ENCODE assay signal across 26 cellular contexts in the genomic region with DNA sequence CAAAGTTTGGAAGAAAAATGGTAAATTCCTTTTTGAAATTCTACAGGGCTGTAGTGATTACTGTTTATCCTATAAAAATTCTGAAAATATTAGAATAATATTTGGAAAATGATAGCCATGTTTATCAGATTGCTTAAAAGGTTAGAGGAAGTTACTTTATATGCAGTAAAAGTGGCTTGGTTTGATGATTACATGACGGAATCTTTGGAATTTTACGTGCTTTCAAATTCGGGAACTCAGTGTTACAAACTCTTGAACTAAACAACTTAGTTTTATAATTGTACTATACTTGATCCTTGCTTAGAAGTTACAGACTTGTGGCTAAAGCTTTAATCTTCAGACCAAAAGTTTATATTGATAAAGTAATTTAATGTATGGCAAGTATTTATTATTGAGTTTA. TPM values are rescaled to one million over a fixed set of nuclear protein-coding genes. Genes with fewer than 3 reads are reported as not detected.
DNase-seq lines count a peak whose midpoint lies in the region; ATAC-seq and TF ChIP-seq lines count a peak whose summit lies in the region.
"Had no signal": no experiment of that assay in that cellular context is flagged by ENCODE, and none has a peak within 500 bp of the region (broad histone marks: within the 10 kb centered on the region; RNA-seq: fewer than 3 reads in every experiment).

No MANE protein-coding gene starts in this region.

- H3K4me3 ChIP-seq in GM23338 (no peak overlapping the region), SK-N-MC (peak overlapping the region; percentile 19; the same call in 1 of the 2 replicates), fibroblast of villous mesenchyme (ENCODE audit: low read depth, low read length) (no peak overlapping the region), smooth muscle cell (no peak overlapping the region)
- H3K4me3 ChIP-seq: BLaER1, SJSA1 had no signal

- no peaks in the 10 kb centered on the region for H3K9me2 ChIP-seq in GM23338 (ENCODE audit: insufficient read depth)

- H4K20me1 ChIP-seq in GM23338 (replicated peaks; ENCODE audit: insufficient read depth): no peaks in the 10 kb centered on the region
- H4K20me1 ChIP-seq in smooth muscle cell (ENCODE audit: low read depth): no peaks in the 10 kb centered on the region
- H4K20me1 ChIP-seq: BLaER1 had no signal

- POLR2A ChIA-PET in activated CD4-positive, alpha-beta T cell treated with anti-CD3 and anti-CD28 coated beads, Interleukin-2, amount 10 ng/mL, durations not matched to agents 7 days and 5 days (lab: Charles Lee): no interaction called here

- DNase-seq in GM23338 (ENCODE audit: low spot score) (peak; percentile 12), SK-N-MC (ENCODE audit: low read depth, low spot score) (no peak), fibroblast of villous mesenchyme (ENCODE audit: low read depth) (peak; percentile 87), smooth muscle cell (lab: John Stamatoyannopoulos, UW; ENCODE audit: unreplicated experiment) (no peak), DMS53 (lab: John Stamatoyannopoulos, UW) (no peak), NCI-H1092 treated with DMSO at 0.1 percent for 48 hours (lab: John Stamatoyannopoulos, UW) (no peak)
- DNase-seq in activated CD4-positive, alpha-beta T cell treated with anti-CD3 and anti-CD28 coated beads, Interleukin-2, amount 10 ng/mL, durations not matched to agents 7 days and 5 days: no peak
- DNase-seq: ACHN; CD4-positive, alpha-beta T cell; COR-L47; DND-41; KG1; MV-4-11; NCI-H1694; NCI-H2081; NCI-H2171; NCI-H526 treated with DMSO at 0.1 percent for 48 hours; OCI-M1 had no signal

- H3K9ac ChIP-seq in SK-N-MC (ENCODE audit: insufficient read length) (no peak overlapping the region), smooth muscle cell (ENCODE audit: low read depth) (no peak overlapping the region)
- H3K9ac ChIP-seq: BLaER1 had no signal

- no peaks in the 10 kb centered on the region for H3K36me3 Mint-ChIP-seq in GM23338 (ENCODE audit: low read depth)
- H3K36me3 Mint-ChIP-seq in activated CD4-positive, alpha-beta T cell treated with anti-CD3 and anti-CD28 coated beads, Interleukin-2, amount 10 ng/mL, durations not matched to agents 7 days and 5 days (ENCODE audit: low read depth): no peaks in the 10 kb centered on the region

- H3K4me1 ChIP-seq in GM23338 (ENCODE audit: insufficient read depth): no peaks in the 10 kb centered on the region
- H3K4me1 ChIP-seq in smooth muscle cell (ENCODE audit: low read depth): peaks cover 12% of the 10 kb centered on the region
- H3K4me1 ChIP-seq: BLaER1 had no signal

- TF ChIP-seq CTCF in GM23338 (conservative IDR thresholded peaks at IDR 0.05; ENCODE audit: low read depth in 2 of 2): no peak
- no peak for TF ChIP-seq CTCF in fibroblast of villous mesenchyme (IDR thresholded peaks at IDR 0.05; ENCODE audit: insufficient read depth, low read depth, low read length)
- TF ChIP-seq CTCF in smooth muscle cell (IDR thresholded peaks at IDR 0.05; ENCODE audit: borderline replicate concordance, insufficient read depth, poor library complexity, severe bottlenecking): no peak

- CTCF ChIA-PET in activated CD4-positive, alpha-beta T cell treated with anti-CD3 and anti-CD28 coated beads, Interleukin-2, amount 10 ng/mL, durations not matched to agents 7 days and 5 days (lab: Charles Lee): no interaction called here

- no peaks in the 10 kb centered on the region for H3K36me3 ChIP-seq in GM23338 (ENCODE audit: insufficient read depth)
- H3K36me3 ChIP-seq in SK-N-MC (ENCODE audit: insufficient read depth, low read length): no peaks in the 10 kb centered on the region
- H3K36me3 ChIP-seq in smooth muscle cell (ENCODE audit: low read depth): peaks cover 7% of the 10 kb centered on the region
- H3K36me3 ChIP-seq: BLaER1, SJSA1 had no signal

- H3K27ac ChIP-seq in GM23338 (ENCODE audit: low read depth) (no peak overlapping the region), SK-N-MC (peak overlapping the region; percentile 37; the same call in 1 of the 2 replicates), smooth muscle cell (ENCODE audit: low read depth) (no peak overlapping the region)
- H3K27ac ChIP-seq: BLaER1, HL-60, SJSA1 had no signal

- 38% methylated on average over 3 of the region's 3 CpGs for WGBS in smooth muscle cell (ENCODE audit: low lambda C conversion rate)

- no peak overlapping the region for H3K4me2 ChIP-seq in GM23338
- peak overlapping the region; percentile 42 for H3K4me2 ChIP-seq in smooth muscle cell
- H3K4me2 ChIP-seq: BLaER1 had no signal

- no peak overlapping the region for H3K4me3 Mint-ChIP-seq in GM23338
- H3K4me3 Mint-ChIP-seq in activated CD4-positive, alpha-beta T cell treated with anti-CD3 and anti-CD28 coated beads, Interleukin-2, amount 10 ng/mL, durations not matched to agents 7 days and 5 days: no peak overlapping the region
- H3K4me3 Mint-ChIP-seq: CD4-positive, alpha-beta T cell had no signal

- H2AFZ ChIP-seq in GM23338 (no peak overlapping the region), smooth muscle cell (ENCODE audit: low read depth) (no peak overlapping the region)

- no peaks in the 10 kb centered on the region for H3K9me3 Mint-ChIP-seq in GM23338
- H3K9me3 Mint-ChIP-seq in activated CD4-positive, alpha-beta T cell treated with anti-CD3 and anti-CD28 coated beads, Interleukin-2, amount 10 ng/mL, durations not matched to agents 7 days and 5 days: no peaks in the 10 kb centered on the region

- H3K27ac Mint-ChIP-seq in GM23338: no peak overlapping the region
- H3K27ac Mint-ChIP-seq in activated CD4-positive, alpha-beta T cell treated with anti-CD3 and anti-CD28 coated beads, Interleukin-2, amount 10 ng/mL, durations not matched to agents 7 days and 5 days: no peak overlapping the region
- H3K27ac Mint-ChIP-seq: CD4-positive, alpha-beta T cell had no signal

- H3K9me3 ChIP-seq in SK-N-MC (ENCODE audit: low read depth, low read length) (peaks cover 5% of the 10 kb centered on the region; the same call in 1 of the 2 replicates), smooth muscle cell (replicated peaks; ENCODE audit: low read depth) (peaks cover 7% of the 10 kb centered on the region)
- H3K9me3 ChIP-seq: BLaER1, SJSA1 had no signal

- ATAC-seq in GM23338 (no peak), GM19351 (IDR thresholded peaks at IDR 0.05; ENCODE audit: unreplicated experiment) (no peak)
- ATAC-seq: Right ventricle myocardium inferior had no signal

- no peaks in the 10 kb centered on the region for H3K27me3 ChIP-seq in GM23338 (ENCODE audit: insufficient read depth)
- H3K27me3 ChIP-seq in smooth muscle cell (ENCODE audit: low read depth): no peaks in the 10 kb centered on the region
- H3K27me3 ChIP-seq: BLaER1, SJSA1 had no signal

- no peaks in the 10 kb centered on the region for H3K4me1 Mint-ChIP-seq in GM23338
- H3K4me1 Mint-ChIP-seq in activated CD4-positive, alpha-beta T cell treated with anti-CD3 and anti-CD28 coated beads, Interleukin-2, amount 10 ng/mL, durations not matched to agents 7 days and 5 days: no peaks in the 10 kb centered on the region

- no peaks in the 10 kb centered on the region for H3F3A ChIP-seq in GM23338 (replicated peaks; ENCODE audit: low read depth)
- H3F3A ChIP-seq in smooth muscle cell (ENCODE audit: low read depth): no peaks in the 10 kb centered on the region

- H3K79me2 ChIP-seq in GM23338 (replicated peaks; ENCODE audit: insufficient read depth) (no peaks in the 10 kb centered on the region), smooth muscle cell (ENCODE audit: low read depth) (no peaks in the 10 kb centered on the region)

- H3K27me3 Mint-ChIP-seq in GM23338 (ENCODE audit: insufficient read depth, low read depth, poor library complexity): no peaks in the 10 kb centered on the region
- H3K27me3 Mint-ChIP-seq in activated CD4-positive, alpha-beta T cell treated with anti-CD3 and anti-CD28 coated beads, Interleukin-2, amount 10 ng/mL, durations not matched to agents 7 days and 5 days: no peaks in the 10 kb centered on the region
- H3K27me3 Mint-ChIP-seq: CD4-positive, alpha-beta T cell had no signal

TF ChIP-seq in GM23338, 12 proteins besides CTCF, POLR2A, EP300 and RAD21:
- TF ChIP-seq CREB1 (CRISPR knock-in tag; IDR thresholded peaks at IDR 0.05; ENCODE audit: low read depth) (no peak), ZNF331 (CRISPR knock-in tag; IDR thresholded peaks at IDR 0.05; ENCODE audit: low read depth) (no peak), NANOG (IDR thresholded peaks at IDR 0.05; ENCODE audit: borderline replicate concordance) (no peak), POLR2AphosphoS5 (IDR thresholded peaks at IDR 0.05; ENCODE audit: low read depth) (no peak)
TF ChIP-seq in GM23338: peak in this region for 0.

RNA-seq across cellular contexts. Expression of a gene that starts 43.5 kb away (rescaled TPM):
- not detected in 2 replicates for total RNA-seq in GM23338 (2014; rRNA removed; shearing (Covaris generic))
- polyA plus RNA-seq in GM23338 (2016; fragmentation: Nextera tagmentation; extraction: Ambion mirVana) (not detected in 2 replicates), smooth muscle cell (not detected in 2 replicates)
- total RNA-seq in fibroblast of villous mesenchyme (under 0.01 TPM in 2 replicates), smooth muscle cell (not detected in 2 replicates)
- not detected for total RNA-seq in activated CD4-positive, alpha-beta T cell treated with anti-CD3 and anti-CD28 coated beads, Interleukin-2, amount 10 ng/mL, durations not matched to agents 7 days and 5 days
- total RNA-seq: CD4-positive, alpha-beta T cell; G401; HT1080; M059J; Right ventricle myocardium inferior; SJSA1 had no signal

Comparison
In these comparisons a context has a peak if more than half of its experiments do, and no peak if none do; other contexts are left out.
1. DNase-seq: peak in GM23338 (single experiment) and fibroblast of villous mesenchyme (single experiment); none in SK-N-MC (single experiment), smooth muscle cell (single experiment), DMS53 (single experiment), NCI-H1092 treated with DMSO at 0.1 percent for 48 hours (single experiment) and activated CD4-positive, alpha-beta T cell treated with anti-CD3 and anti-CD28 coated beads, Interleukin-2, amount 10 ng/mL, durations not matched to agents 7 days and 5 days (single experiment).